Comparison of ENCODE assay signal across 8 cellular contexts in the genomic region with DNA sequence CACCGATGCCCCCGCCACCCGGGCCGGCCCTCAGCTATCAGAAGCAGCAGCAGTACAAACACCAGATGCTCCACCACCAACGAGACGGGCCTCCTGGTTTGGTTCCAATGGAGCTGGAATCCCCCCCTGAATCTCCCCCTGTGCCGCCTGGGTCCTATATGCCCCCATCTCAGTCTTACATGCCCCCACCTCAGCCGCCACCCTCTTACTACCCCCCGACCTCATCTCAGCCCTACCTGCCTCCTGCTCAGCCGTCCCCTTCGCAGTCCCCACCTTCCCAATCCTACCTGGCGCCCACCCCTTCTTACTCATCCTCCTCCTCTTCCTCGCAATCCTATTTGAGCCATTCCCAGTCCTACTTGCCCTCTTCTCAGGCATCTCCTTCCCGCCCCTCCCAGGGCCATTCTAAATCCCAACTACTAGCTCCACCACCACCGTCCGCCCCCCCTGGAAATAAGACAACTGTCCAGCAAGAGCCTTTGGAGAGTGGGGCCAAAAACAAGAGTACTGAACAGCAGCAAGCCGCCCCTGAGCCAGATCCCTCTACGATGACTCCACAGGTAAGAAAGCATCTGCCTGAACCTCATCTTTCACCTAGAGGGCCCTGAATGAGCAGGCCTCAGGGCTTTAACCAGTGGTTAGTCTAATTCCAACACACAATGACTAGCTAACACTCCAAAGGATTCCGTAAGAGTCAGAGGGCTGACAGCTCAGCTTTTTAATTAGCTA. TPM values are rescaled to one million over a fixed set of nuclear protein-coding genes. Genes with fewer than 3 reads are reported as not detected.
DNase-seq lines count a peak whose midpoint lies in the region; ATAC-seq and TF ChIP-seq lines count a peak whose summit lies in the region.

No MANE protein-coding gene starts in this region.

- H3K27ac ChIP-seq in BLaER1 (peak overlapping the region; percentile 99), foreskin keratinocyte (peak overlapping the region; percentile 46), parathyroid adenoma (peak overlapping the region; percentile 81)

- ATAC-seq in foreskin keratinocyte (peak; percentile 80), HG03095 (IDR thresholded peaks at IDR 0.05; ENCODE audit: unreplicated experiment) (no peak), HG03469 (IDR thresholded peaks at IDR 0.05; ENCODE audit: unreplicated experiment) (no peak)

- H3K4me3 ChIP-seq in BLaER1 (peak overlapping the region; percentile 97), parathyroid adenoma (ENCODE audit: low read depth, low read length) (peak overlapping the region; percentile 97)

- H3K4me2 ChIP-seq in BLaER1 (peak overlapping the region; percentile 94), parathyroid adenoma (ENCODE audit: low read length) (peak overlapping the region; percentile 79)

- H3K9me3 Mint-ChIP-seq in IgD-negative memory B cell, result no peaks in the 10 kb centered on the region

- peaks cover 53% of the 10 kb centered on the region for H4K20me1 ChIP-seq in BLaER1

- H3K4me3 Mint-ChIP-seq in IgD-negative memory B cell, result peak overlapping the region; percentile 85 to 97 (median 93)

- H2AFZ ChIP-seq in parathyroid adenoma, result peak overlapping the region; percentile 85

- peak; percentile 28 to 37 for DNase-seq in activated T-cell treated with anti-CD3 and anti-CD28 coated beads, Interleukin-2, amount 50 U/mL, for 48 hours
- DNase-seq in foreskin keratinocyte (peak; percentile 42 to 65), middle frontal gyrus (ENCODE audit: extremely low spot score, low spot score) (no peak)

- no peaks in the 10 kb centered on the region for H3K27me3 ChIP-seq in BLaER1
- no peaks in the 10 kb centered on the region for H3K27me3 ChIP-seq in foreskin keratinocyte
- H3K27me3 ChIP-seq in parathyroid adenoma (ENCODE audit: control insufficient read depth, insufficient read depth, low read length), result no peaks in the 10 kb centered on the region

- H3K27me3 Mint-ChIP-seq in IgD-negative memory B cell, result no peaks in the 10 kb centered on the region

- H3K9me3 ChIP-seq in BLaER1 (no peaks in the 10 kb centered on the region), parathyroid adenoma (ENCODE audit: control insufficient read depth, low read length) (no peaks in the 10 kb centered on the region)

- H3K4me1 ChIP-seq in BLaER1 (peaks cover 50% of the 10 kb centered on the region), foreskin keratinocyte (peaks cover 19% of the 10 kb centered on the region), parathyroid adenoma (peaks cover 14% of the 10 kb centered on the region)

- peaks cover 40 to 45% (median 45%) of the 10 kb centered on the region in 3 donors for H3K4me1 Mint-ChIP-seq in IgD-negative memory B cell

- TF ChIP-seq CTCF in foreskin keratinocyte (conservative IDR thresholded peaks at IDR 0.05) (no peak), parathyroid adenoma (IDR thresholded peaks at IDR 0.05) (no peak)

- peaks cover 25% of the 10 kb centered on the region for H3K79me2 ChIP-seq in parathyroid adenoma

- peak overlapping the region; percentile 99 for H3K9ac ChIP-seq in BLaER1
- H3K9ac ChIP-seq in parathyroid adenoma, result peak overlapping the region; percentile 94

- H3K36me3 ChIP-seq in BLaER1 (peaks cover 5% of the 10 kb centered on the region; the same call in 1 of the 2 replicates), parathyroid adenoma (ENCODE audit: control insufficient read depth, insufficient read depth, low read length) (no peaks in the 10 kb centered on the region)

- peak overlapping the region; percentile 21 to 97 (median 43) for H3K27ac Mint-ChIP-seq in IgD-negative memory B cell

- no peaks in the 10 kb centered on the region for H3K36me3 Mint-ChIP-seq in IgD-negative memory B cell

RNA-seq across cellular contexts. Expression of a gene that starts 0.9 kb away (rescaled TPM):
- 15.6 TPM for polyA plus RNA-seq in IgD-negative memory B cell
- 42.9 and 45.0 TPM in 2 replicates for total RNA-seq in foreskin keratinocyte
- 12.9 and 16.0 TPM in 2 replicates for polyA plus RNA-seq in foreskin keratinocyte

RNA-seq across cellular contexts. Expression of a gene that starts 51.0 kb away (rescaled TPM):
- polyA plus RNA-seq in IgD-negative memory B cell (26.6 TPM), foreskin keratinocyte (18.9 and 27.2 TPM in 2 replicates)
- 50.2 and 55.2 TPM in 2 replicates for total RNA-seq in foreskin keratinocyte

RNA-seq across cellular contexts. Expression of a gene that starts 51.1 kb away (rescaled TPM):
- polyA plus RNA-seq in IgD-negative memory B cell, result 15.6 TPM
- 34.8 and 34.9 TPM in 2 replicates for total RNA-seq in foreskin keratinocyte
- 11.9 and 12.0 TPM in 2 replicates for polyA plus RNA-seq in foreskin keratinocyte

Comparison
In these comparisons a context has a peak if more than half of its experiments do, and no peak if none do; other contexts are left out.
1. H3K27ac ChIP-seq: peak in every context shown above with its lines; median percentile 99 in BLaER1; 81 in parathyroid adenoma; 46 in foreskin keratinocyte.